ENCODE assay signal across 2 cellular contexts in genomic region chr11:126277322-126277721, GRCh38.
TF ChIP-seq lines count a peak whose summit lies in the region.

No MANE protein-coding gene starts in this region.

TF ChIP-seq in H1, 55 proteins besides CTCF, POLR2A, EP300 and RAD21:
- no peak for TF ChIP-seq YY1 (IDR thresholded peaks at IDR 0.05; ENCODE audit: low read depth, low read length)
- TF ChIP-seq FOSL1 (IDR thresholded peaks at IDR 0.05; ENCODE audit: insufficient read depth, low read depth, low read length) = no peak
- TF ChIP-seq EGR1 (IDR thresholded peaks at IDR 0.05; ENCODE audit: borderline replicate concordance, low read depth, low read length) = no peak
- no peak for TF ChIP-seq RNF2 (IDR thresholded peaks at IDR 0.05; ENCODE audit: borderline replicate concordance, low read depth, low read length, missing control alignments, poor library complexity, severe bottlenecking)
- no peak for TF ChIP-seq CBX5 (IDR thresholded peaks at IDR 0.05; ENCODE audit: low read depth, low read length)
- TF ChIP-seq JUND (IDR thresholded peaks at IDR 0.05; ENCODE audit: low read length) = no peak
- TF ChIP-seq RBBP5 (IDR thresholded peaks at IDR 0.05; ENCODE audit: borderline replicate concordance, low read depth, low read length) = no peak
- TF ChIP-seq JUN (IDR thresholded peaks at IDR 0.05; ENCODE audit: low read depth, low read length) = no peak
- no peak for TF ChIP-seq SIRT6 (IDR thresholded peaks at IDR 0.05; ENCODE audit: low read length)
- TF ChIP-seq ZNF274 (IDR thresholded peaks at IDR 0.05; ENCODE audit: borderline replicate concordance, extremely low read depth, low read length) = no peak
- TF ChIP-seq SIX5 (IDR thresholded peaks at IDR 0.05; ENCODE audit: low read depth, low read length) = no peak
- TF ChIP-seq NANOG (IDR thresholded peaks at IDR 0.05; ENCODE audit: insufficient read depth, low read depth, low read length, poor library complexity, severe bottlenecking) = no peak
- no peak for TF ChIP-seq MAX (IDR thresholded peaks at IDR 0.05)
- no peak for TF ChIP-seq ATF3 (IDR thresholded peaks at IDR 0.05; ENCODE audit: insufficient read depth, low read depth, low read length)
- no peak for TF ChIP-seq USF2 (IDR thresholded peaks at IDR 0.05; ENCODE audit: low read length)
- TF ChIP-seq RXRA (IDR thresholded peaks at IDR 0.05; ENCODE audit: insufficient read depth, low read depth, low read length) = no peak
- no peak for TF ChIP-seq TAF7 (optimal IDR thresholded peaks at IDR 0.05; ENCODE audit: borderline replicate concordance, low read depth, low read length)
- no peak for TF ChIP-seq KDM4A (IDR thresholded peaks at IDR 0.05; ENCODE audit: low read depth, low read length, severe bottlenecking)
- TF ChIP-seq TEAD4 (IDR thresholded peaks at IDR 0.05; ENCODE audit: low read depth, low read length) = no peak
- no peak for TF ChIP-seq GABPA (IDR thresholded peaks at IDR 0.05; ENCODE audit: borderline replicate concordance, insufficient read depth, low read length)

TF ChIP-seq in liver, 16 proteins besides CTCF, POLR2A, EP300 and RAD21:
- TF ChIP-seq HNF4A (conservative IDR thresholded peaks at IDR 0.05) (peak; percentile 74 to 77), SP1 (IDR thresholded peaks at IDR 0.05) (no peak), HNF4G (IDR thresholded peaks at IDR 0.05) (peak; percentile 43), TAF1 (conservative IDR thresholded peaks at IDR 0.05) (peak; percentile 1), GABPA (IDR thresholded peaks at IDR 0.05 in 1 of 2, conservative IDR thresholded peaks at IDR 0.05 in 1 of 2) (no peak)
